Comparison of ENCODE assay signal across 13 cellular contexts in genomic region chr15:20582726-20583115, GRCh38. TPM values are rescaled to one million over a fixed set of nuclear protein-coding genes. Genes with fewer than 3 reads are reported as not detected.
"Had no signal": no experiment of that assay in that cellular context is flagged by ENCODE, and none has a peak within 500 bp of the region (broad histone marks: within the 10 kb centered on the region; RNA-seq: fewer than 3 reads in every experiment).

No MANE protein-coding gene starts in this region.

RNA-seq across cellular contexts. Expression of gene GOLGA6L6, which starts 41.1 kb away (rescaled TPM):
- total RNA-seq: activated B cell treated with CpG ODN at 0.5 μM for 24 hours; activated CD8-positive, alpha-beta T cell treated with anti-CD3 and anti-CD28 coated beads for 36 hours; activated T-cell treated with anti-CD3 and anti-CD28 coated beads, Interleukin-2, amount 50 U/mL, for 4 hours; activated T-helper 17 cell treated with anti-CD3 and anti-CD28 coated beads, Interleukin-2, amount 50 U/mL, for 72 hours; astrocyte; bronchial epithelial cell; cardiac septum; cerebellum; dermis blood vessel endothelial cell; esophagus muscularis mucosa; foreskin keratinocyte; gastrocnemius medialis; T-helper 17 cell had no signal
- polyA plus RNA-seq: foreskin keratinocyte had no signal
